Comparison of ENCODE assay signal across 15 cellular contexts in the genomic region with DNA sequence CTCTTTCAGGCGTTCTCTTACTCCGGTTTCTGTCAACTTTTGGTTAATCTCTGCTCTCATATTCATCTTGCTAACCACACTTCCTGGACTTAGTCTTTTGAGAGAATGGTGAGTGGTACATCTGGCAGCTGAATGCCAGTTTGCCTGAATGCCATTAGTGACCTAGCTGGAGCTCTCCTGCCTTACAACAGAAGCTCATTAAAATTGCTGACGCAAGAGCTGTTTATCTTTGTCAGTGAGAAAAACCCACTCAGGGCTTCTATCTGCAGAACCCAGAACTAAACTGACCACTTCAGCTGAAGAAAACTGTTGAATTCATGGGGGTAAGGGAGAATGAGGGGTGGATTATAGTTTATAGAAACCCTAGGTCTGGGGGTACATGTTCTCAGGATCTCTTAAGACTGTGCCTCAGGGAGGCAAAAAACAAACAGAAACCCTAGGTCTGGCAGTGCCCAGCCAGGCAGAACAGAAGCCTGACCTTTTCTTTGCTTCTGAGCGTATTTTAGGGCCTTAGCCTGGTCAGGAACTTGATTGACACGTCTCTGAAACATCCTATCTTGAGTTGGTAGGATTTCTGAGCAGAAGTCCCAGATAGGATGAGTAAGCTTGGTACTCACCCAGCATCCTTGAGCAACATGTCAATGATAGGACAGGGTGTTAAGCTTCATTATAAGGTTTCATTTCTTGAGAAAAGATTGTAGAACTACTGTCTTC. TPM values are rescaled to one million over a fixed set of nuclear protein-coding genes. Genes with fewer than 3 reads are reported as not detected.
DNase-seq lines count a peak whose midpoint lies in the region; ATAC-seq and TF ChIP-seq lines count a peak whose summit lies in the region.
"Had no signal": no experiment of that assay in that cellular context is flagged by ENCODE, and none has a peak within 500 bp of the region (broad histone marks: within the 10 kb centered on the region; RNA-seq: fewer than 3 reads in every experiment).

No MANE protein-coding gene starts in this region.

- H3K4me3 Mint-ChIP-seq in mesothelial cell of epicardium = no peak overlapping the region
- H3K4me3 Mint-ChIP-seq in stimulated activated naive CD8-positive, alpha-beta T cell treated with anti-CD3 and anti-CD28 coated beads, Interleukin-15, amount 100 ng/mL, for 72 hours = no peak overlapping the region
- H3K4me3 Mint-ChIP-seq: activated CD4-positive, alpha-beta T cell treated with anti-CD3 and anti-CD28 coated beads, Interleukin-2, amount 10 ng/mL, durations not matched to agents 7 days and 5 days; CD4-positive, alpha-beta memory T cell had no signal

- ATAC-seq in GM18511 (IDR thresholded peaks at IDR 0.05; ENCODE audit: unreplicated experiment) (no peak), HG03457 (IDR thresholded peaks at IDR 0.05; ENCODE audit: unreplicated experiment) (no peak)
- no peak for ATAC-seq in stimulated activated naive CD8-positive, alpha-beta T cell treated with anti-CD3 and anti-CD28 coated beads, Interleukin-15, amount 100 ng/mL, for 72 hours

- peak overlapping the region; percentile 3 for H3K27ac Mint-ChIP-seq in mesothelial cell of epicardium
- no peak overlapping the region for H3K27ac Mint-ChIP-seq in stimulated activated naive CD8-positive, alpha-beta T cell treated with anti-CD3 and anti-CD28 coated beads, Interleukin-15, amount 100 ng/mL, for 72 hours
- H3K27ac Mint-ChIP-seq: activated CD4-positive, alpha-beta T cell treated with anti-CD3 and anti-CD28 coated beads, Interleukin-2, amount 10 ng/mL, durations not matched to agents 7 days and 5 days had no signal

- H3K9me3 Mint-ChIP-seq in mesothelial cell of epicardium = no peaks in the 10 kb centered on the region
- H3K9me3 Mint-ChIP-seq in stimulated activated naive CD8-positive, alpha-beta T cell treated with anti-CD3 and anti-CD28 coated beads, Interleukin-15, amount 100 ng/mL, for 72 hours = no peaks in the 10 kb centered on the region
- H3K9me3 Mint-ChIP-seq: activated CD4-positive, alpha-beta T cell treated with anti-CD3 and anti-CD28 coated beads, Interleukin-2, amount 10 ng/mL, durations not matched to agents 7 days and 5 days; CD4-positive, alpha-beta memory T cell had no signal

- peaks cover 22% of the 10 kb centered on the region for H3K4me1 Mint-ChIP-seq in mesothelial cell of epicardium
- no peaks in the 10 kb centered on the region for H3K4me1 Mint-ChIP-seq in stimulated activated naive CD8-positive, alpha-beta T cell treated with anti-CD3 and anti-CD28 coated beads, Interleukin-15, amount 100 ng/mL, for 72 hours

- H3K27me3 Mint-ChIP-seq in mesothelial cell of epicardium (ENCODE audit: low read depth) = no peaks in the 10 kb centered on the region
- H3K27me3 Mint-ChIP-seq in stimulated activated naive CD8-positive, alpha-beta T cell treated with anti-CD3 and anti-CD28 coated beads, Interleukin-15, amount 100 ng/mL, for 72 hours = no peaks in the 10 kb centered on the region
- H3K27me3 Mint-ChIP-seq: activated CD4-positive, alpha-beta T cell treated with anti-CD3 and anti-CD28 coated beads, Interleukin-2, amount 10 ng/mL, durations not matched to agents 7 days and 5 days; CD4-positive, alpha-beta memory T cell had no signal

- DNase-seq in DMS153 (lab: John Stamatoyannopoulos, UW) (peak; percentile 44), LNCaP clone FGC (ENCODE audit: low read depth) (peak; percentile 40), astrocyte of the spinal cord (ENCODE audit: low read depth, low spot score) (peak; percentile 72), mesothelial cell of epicardium (ENCODE audit: low spot score in 2 of 2, unreplicated experiment in 2 of 2) (no peak), RKO (ENCODE audit: low spot score) (no peak)
- no peak for DNase-seq in stimulated activated naive CD8-positive, alpha-beta T cell treated with anti-CD3 and anti-CD28 coated beads, Interleukin-15, amount 100 ng/mL, for 72 hours
- DNase-seq: activated CD4-positive, alpha-beta T cell treated with anti-CD3 and anti-CD28 coated beads, Interleukin-2, amount 10 ng/mL, durations not matched to agents 7 days and 5 days; activated effector memory CD4-positive, alpha-beta T cell treated with anti-CD3 and anti-CD28 coated beads, Interleukin-2, amount 50 U/mL, for 16 hours; CD4-positive, alpha-beta memory T cell; NCI-H2171; SIG-M5; tibial artery had no signal

- in situ Hi-C loops in astrocyte of the spinal cord (cut with HindIII; ENCODE audit: low sequenced_read_pairs) = no loop called here

- H3K4me3 ChIP-seq in LNCaP clone FGC (ENCODE audit: low read depth, low read length) = no peak overlapping the region
- H3K4me3 ChIP-seq in astrocyte of the spinal cord (ENCODE audit: low read depth, low read length) = no peak overlapping the region
- H3K4me3 ChIP-seq: coronary artery, tibial artery had no signal

- no peak for TF ChIP-seq CTCF in LNCaP clone FGC (IDR thresholded peaks at IDR 0.05; ENCODE audit: control insufficient read depth, extremely low read depth, insufficient read depth)
- TF ChIP-seq CTCF in astrocyte of the spinal cord (IDR thresholded peaks at IDR 0.05; ENCODE audit: low read depth, low read length) = no peak
- TF ChIP-seq CTCF in mesothelial cell of epicardium (IDR thresholded peaks at IDR 0.05; ENCODE audit: unreplicated experiment) = no peak

- peaks cover 22% of the 10 kb centered on the region for H3K36me3 Mint-ChIP-seq in mesothelial cell of epicardium

RNA-seq across cellular contexts. Expression of gene YWHAH, which starts 52.8 kb away (rescaled TPM):
- 57.8 to 65.6 TPM (median 64.4 TPM) in 3 replicates for total RNA-seq in mesothelial cell of epicardium

Comparison
In these comparisons a context has a peak if more than half of its experiments do, and no peak if none do; other contexts are left out.
1. DNase-seq: peak in DMS153 (single experiment), LNCaP clone FGC (single experiment) and astrocyte of the spinal cord (single experiment); none in mesothelial cell of epicardium (0 of 2), stimulated activated naive CD8-positive, alpha-beta T cell treated with anti-CD3 and anti-CD28 coated beads, Interleukin-15, amount 100 ng/mL, for 72 hours (0 of 2) and RKO (single experiment).